In the genomic region with DNA sequence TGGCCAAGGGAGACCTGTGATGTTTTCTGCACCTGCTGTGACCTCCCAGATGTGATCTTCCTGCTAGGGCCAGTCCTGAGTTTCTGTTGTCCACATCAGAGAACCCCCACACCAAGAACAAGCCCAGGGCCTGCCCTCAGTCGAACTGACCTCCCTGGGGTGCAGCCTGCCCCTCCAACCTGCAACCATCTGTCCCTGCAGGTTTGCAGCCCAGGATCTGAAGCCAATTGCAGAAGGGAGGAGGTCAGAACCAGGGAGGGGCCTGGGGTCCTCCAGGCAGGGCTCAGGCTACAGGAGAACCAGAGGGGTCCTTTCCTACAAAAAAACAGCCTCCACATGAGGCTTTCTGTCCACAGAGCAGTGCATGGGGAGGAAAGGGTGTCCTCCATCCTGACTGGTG, we compare ENCODE assay signal across 1 cellular context.
TF ChIP-seq lines count a peak whose summit lies in the region.

No MANE protein-coding gene starts in this region.

TF ChIP-seq in endothelial cell of umbilical vein, 7 proteins besides CTCF, POLR2A, EP300 and RAD21:
- TF ChIP-seq FOS (IDR thresholded peaks at IDR 0.05; ENCODE audit: borderline replicate concordance, insufficient read depth, low read length) (no peak), JUN (IDR thresholded peaks at IDR 0.05; ENCODE audit: borderline replicate concordance, insufficient read depth, insufficient read length, low read depth) (no peak), GATA2 (IDR thresholded peaks at IDR 0.05; ENCODE audit: insufficient read depth, insufficient read length, low read depth, low read length) (no peak), POLR2AphosphoS5 (IDR thresholded peaks at IDR 0.05; ENCODE audit: insufficient read depth, low read depth, low read length) (no peak), MYC (IDR thresholded peaks at IDR 0.05; ENCODE audit: low read depth, low read length) (no peak), EZH2 (IDR thresholded peaks at IDR 0.05; ENCODE audit: borderline replicate concordance, low read depth, low read length, severe bottlenecking) (no peak)
- TF ChIP-seq, protein P1, sequence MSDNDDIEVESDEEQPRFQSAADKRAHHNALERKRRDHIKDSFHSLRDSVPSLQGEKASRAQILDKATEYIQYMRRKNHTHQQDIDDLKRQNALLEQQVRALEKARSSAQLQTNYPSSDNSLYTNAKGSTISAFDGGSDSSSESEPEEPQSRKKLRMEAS (IDR thresholded peaks at IDR 0.05; ENCODE audit: insufficient read depth, insufficient read length), result no peak
